In genomic region chrX:135325036-135325818, GRCh38 we compare ENCODE assay signal across 7 cellular contexts. TPM values are rescaled to one million over a fixed set of nuclear protein-coding genes. Genes with fewer than 3 reads are reported as not detected.
"Had no signal": no experiment of that assay in that cellular context is flagged by ENCODE, and none has a peak within 500 bp of the region (broad histone marks: within the 10 kb centered on the region; RNA-seq: fewer than 3 reads in every experiment).

No MANE protein-coding gene starts in this region.

RNA-seq across cellular contexts. Expression of gene ETDC, which starts 15.9 kb away (rescaled TPM):
- total RNA-seq: GM23248, GM23338, H1, H4, H7, H9, HFFc6 had no signal
- polyA plus RNA-seq: GM23248, GM23338, H1 had no signal
